17 cellular contexts compared by ENCODE assay signal in genomic region chr4:15106417-15106816, GRCh38.
DNase-seq lines count a peak whose midpoint lies in the region; ATAC-seq and TF ChIP-seq lines count a peak whose summit lies in the region.
"Had no signal": no experiment of that assay in that cellular context is flagged by ENCODE, and none has a peak within 500 bp of the region (broad histone marks: within the 10 kb centered on the region; RNA-seq: fewer than 3 reads in every experiment).

No MANE protein-coding gene starts in this region.

- peak; percentile 33 for ATAC-seq in left lobe of liver
- ATAC-seq: GM12878, HCT116, Panc1 had no signal

- no peak for TF ChIP-seq CTCF in choroid plexus epithelial cell (conservative IDR thresholded peaks at IDR 0.05; ENCODE audit: low read depth, low read length)

- H3K4me3 ChIP-seq in choroid plexus epithelial cell (ENCODE audit: low read depth, low read length): no peak overlapping the region
- H3K4me3 ChIP-seq: BLaER1 treated with 17β-estradiol and CSF1 and Interleukin-3, amounts not matched to agents 10 nM and 100 nM; GM12878 had no signal

- DNase-seq in DMS53 (lab: John Stamatoyannopoulos, UW): peak; percentile 41
- no peak for DNase-seq in DMS53 treated with DMSO at 0.1 percent for 48 hours (lab: John Stamatoyannopoulos, UW; ENCODE audit: unreplicated experiment)
- peak; percentile 34 for DNase-seq in choroid plexus epithelial cell (ENCODE audit: low read depth)
- no peak for DNase-seq in left lobe of liver (ENCODE audit: low spot score)
- DNase-seq in RPMI8226: no peak
- no peak for DNase-seq in NCI-H510A treated with DMSO at 0.1 percent for 48 hours (lab: John Stamatoyannopoulos, UW)
- DNase-seq in T1000 (lab: John Stamatoyannopoulos, UW): no peak
- no peak for DNase-seq in amniotic stem cell (lab: John Stamatoyannopoulos, UW)
- DNase-seq: DMS153, NCI-H187 treated with DMSO at 0.1 percent for 48 hours, NCI-H2171, NCI-H82, SHP77 had no signal

Comparison
In these comparisons a context has a peak if more than half of its experiments do, and no peak if none do; other contexts are left out.
1. DNase-seq: peak in DMS53 (single experiment) and choroid plexus epithelial cell (single experiment); none in DMS53 treated with DMSO at 0.1 percent for 48 hours (single experiment), left lobe of liver (single experiment), RPMI8226 (single experiment), NCI-H510A treated with DMSO at 0.1 percent for 48 hours (single experiment), T1000 (single experiment) and amniotic stem cell (single experiment).